ENCODE assay signal across 8 cellular contexts in the genomic region with DNA sequence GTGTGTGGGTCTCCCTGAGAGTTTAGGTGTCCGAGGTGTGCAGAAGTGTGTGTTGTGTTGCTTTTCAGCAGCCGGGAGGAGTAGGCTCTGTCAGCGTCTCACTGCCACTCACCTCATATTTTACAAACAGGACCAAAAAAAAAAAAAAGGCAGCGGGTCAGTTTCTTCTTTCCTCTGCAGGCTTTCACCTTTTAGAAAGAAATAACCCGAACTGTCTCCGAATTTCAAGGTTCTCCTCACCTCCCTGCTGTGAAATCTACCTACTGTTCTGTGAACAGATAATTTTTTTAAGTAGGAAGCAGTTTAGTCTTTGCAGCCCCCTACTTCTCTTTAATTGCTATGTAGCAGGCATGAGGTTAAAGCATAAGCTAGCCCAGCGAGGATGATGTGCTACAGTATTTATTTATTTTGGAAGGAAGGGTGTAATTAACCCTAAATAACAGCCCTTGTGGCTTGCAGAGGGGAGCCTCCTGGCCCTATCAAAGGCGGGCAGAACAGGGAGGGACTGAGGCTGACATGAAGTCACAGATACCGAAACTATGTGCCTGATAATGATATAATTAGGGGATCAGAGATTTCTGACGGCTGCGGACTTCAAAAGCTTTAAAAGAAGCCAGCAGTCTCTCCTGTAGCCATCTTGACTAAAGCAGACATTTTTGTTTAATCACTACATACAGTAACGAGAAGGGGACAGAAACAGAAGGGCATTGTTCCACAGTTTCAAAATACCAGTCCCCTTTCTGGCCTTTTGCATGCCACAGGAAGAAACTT. TPM values are rescaled to one million over a fixed set of nuclear protein-coding genes. Genes with fewer than 3 reads are reported as not detected.
A peak's percentile ranks its signal among the peaks of the same experiment; 100 is the strongest.
DNase-seq lines count a peak whose midpoint lies in the region; ATAC-seq and TF ChIP-seq lines count a peak whose summit lies in the region.

No MANE protein-coding gene starts in this region.

- H3K4me3 ChIP-seq in CD8-positive, alpha-beta T cell (ENCODE audit: low read depth, low read length): no peak overlapping the region
- H3K4me3 ChIP-seq in astrocyte of the spinal cord (ENCODE audit: low read depth, low read length): peak overlapping the region; percentile 67

- peaks cover 65% of the 10 kb centered on the region for H3K27me3 Mint-ChIP-seq in CD8-positive, alpha-beta T cell (ENCODE audit: low read depth)
- peaks cover 22% of the 10 kb centered on the region for H3K27me3 Mint-ChIP-seq in type B pancreatic cell

- H3K27me3 ChIP-seq in CD8-positive, alpha-beta T cell (ENCODE audit: insufficient read depth, low read length): peaks cover 19% of the 10 kb centered on the region

- in situ Hi-C loops in astrocyte of the spinal cord (cut with HindIII; ENCODE audit: low sequenced_read_pairs): no loop called here

- intact Hi-C loops in CD8-positive, alpha-beta T cell (cut with DNase I, micrococcal nuclease): loop anchor here (1.0 to 10.0 kb wide), 8 partner anchors 15 to 1174 kb away; partner anchors contain the start of genes WAC (in 2 of the 2), MPP7 (in 1 of the 2) and RAB18 (in 1 of the 2)
- intact Hi-C loops in posterior vena cava (cut with DNase I): loop anchor here (5.0 to 10.0 kb wide), 2 partner anchors 313 to 456 kb away; no protein-coding TSS in a partner anchor

- CTCF ChIA-PET in CD8-positive, alpha-beta T cell (lab: Charles Lee): interaction anchor here (1.0 kb wide), 1 partner anchor 10 kb away, joined by 3 read pairs; no protein-coding TSS in a partner anchor

- no peak for ATAC-seq in CD8-positive, alpha-beta T cell
- ATAC-seq in HG02610 (IDR thresholded peaks at IDR 0.05; ENCODE audit: unreplicated experiment): no peak
- no peak for ATAC-seq in GM21526 (IDR thresholded peaks at IDR 0.05; ENCODE audit: low FRiP score, unreplicated experiment)

- no peaks in the 10 kb centered on the region for H3K36me3 ChIP-seq in CD8-positive, alpha-beta T cell (ENCODE audit: insufficient read depth, low read length)

- peak overlapping the region; percentile 86 for H3K4me3 Mint-ChIP-seq in CD8-positive, alpha-beta T cell
- peak overlapping the region; percentile 94 for H3K4me3 Mint-ChIP-seq in type B pancreatic cell

- H3K9me3 ChIP-seq in CD8-positive, alpha-beta T cell (ENCODE audit: low read length): no peaks in the 10 kb centered on the region

- H3K27ac ChIP-seq in CD8-positive, alpha-beta T cell (ENCODE audit: low read depth, low read length): no peak overlapping the region

- H3K36me3 Mint-ChIP-seq in CD8-positive, alpha-beta T cell: peaks cover 3% of the 10 kb centered on the region
- peaks cover 27% of the 10 kb centered on the region for H3K36me3 Mint-ChIP-seq in type B pancreatic cell

- H3K4me1 Mint-ChIP-seq in CD8-positive, alpha-beta T cell (ENCODE audit: low read depth): peaks cover 31% of the 10 kb centered on the region
- peaks cover 40% of the 10 kb centered on the region for H3K4me1 Mint-ChIP-seq in type B pancreatic cell (ENCODE audit: unreplicated experiment)

- no peak for DNase-seq in CD8-positive, alpha-beta T cell
- DNase-seq in NCI-H1417 (lab: John Stamatoyannopoulos, UW) (peak in 2 of 3 experiments; percentile 69 to 90), astrocyte of the spinal cord (ENCODE audit: low read depth, low spot score) (peak; percentile 39), left kidney (ENCODE audit: low read depth, low spot score) (peak; percentile 52), type B pancreatic cell (ENCODE audit: extremely low spot score, unreplicated experiment) (no peak), posterior vena cava (ENCODE audit: low spot score) (no peak)

- peaks cover 34% of the 10 kb centered on the region for H3K4me1 ChIP-seq in CD8-positive, alpha-beta T cell (ENCODE audit: insufficient read depth, low read length)

- POLR2A ChIA-PET in CD8-positive, alpha-beta T cell (lab: Charles Lee): interaction anchor here (0.8 kb wide), 1 partner anchor 44 kb away, joined by 4 read pairs; no protein-coding TSS in a partner anchor

- no peak overlapping the region for H3K27ac Mint-ChIP-seq in CD8-positive, alpha-beta T cell
- H3K27ac Mint-ChIP-seq in type B pancreatic cell: peak overlapping the region; percentile 81

- H3K9me3 Mint-ChIP-seq in CD8-positive, alpha-beta T cell: no peaks in the 10 kb centered on the region
- no peaks in the 10 kb centered on the region for H3K9me3 Mint-ChIP-seq in type B pancreatic cell

- no peak for TF ChIP-seq CTCF in CD8-positive, alpha-beta T cell (IDR thresholded peaks at IDR 0.05)
- no peak for TF ChIP-seq CTCF in astrocyte of the spinal cord (IDR thresholded peaks at IDR 0.05; ENCODE audit: low read depth, low read length)
- TF ChIP-seq CTCF in type B pancreatic cell (conservative IDR thresholded peaks at IDR 0.05): no peak

RNA-seq across cellular contexts. Expression of gene BAMBI, which starts 1.6 kb away (rescaled TPM):
- 1 to 10 TPM; 3.5 to 3.6 TPM for total RNA-seq in CD8-positive, alpha-beta T cell
- total RNA-seq in type B pancreatic cell (ENCODE audit: low replicate concordance) (36.9 and 57.3 TPM in 2 replicates), posterior vena cava (10 to 100 TPM; 11.1 to 12.9 TPM)

Comparison
In these comparisons a context has a peak if more than half of its experiments do, and no peak if none do; other contexts are left out.
1. DNase-seq: peak in NCI-H1417 (2 of 3), astrocyte of the spinal cord (single experiment) and left kidney (single experiment); none in CD8-positive, alpha-beta T cell (0 of 7), type B pancreatic cell (single experiment) and posterior vena cava (single experiment).